Comparison of ENCODE assay signal across 8 cellular contexts in the genomic region with DNA sequence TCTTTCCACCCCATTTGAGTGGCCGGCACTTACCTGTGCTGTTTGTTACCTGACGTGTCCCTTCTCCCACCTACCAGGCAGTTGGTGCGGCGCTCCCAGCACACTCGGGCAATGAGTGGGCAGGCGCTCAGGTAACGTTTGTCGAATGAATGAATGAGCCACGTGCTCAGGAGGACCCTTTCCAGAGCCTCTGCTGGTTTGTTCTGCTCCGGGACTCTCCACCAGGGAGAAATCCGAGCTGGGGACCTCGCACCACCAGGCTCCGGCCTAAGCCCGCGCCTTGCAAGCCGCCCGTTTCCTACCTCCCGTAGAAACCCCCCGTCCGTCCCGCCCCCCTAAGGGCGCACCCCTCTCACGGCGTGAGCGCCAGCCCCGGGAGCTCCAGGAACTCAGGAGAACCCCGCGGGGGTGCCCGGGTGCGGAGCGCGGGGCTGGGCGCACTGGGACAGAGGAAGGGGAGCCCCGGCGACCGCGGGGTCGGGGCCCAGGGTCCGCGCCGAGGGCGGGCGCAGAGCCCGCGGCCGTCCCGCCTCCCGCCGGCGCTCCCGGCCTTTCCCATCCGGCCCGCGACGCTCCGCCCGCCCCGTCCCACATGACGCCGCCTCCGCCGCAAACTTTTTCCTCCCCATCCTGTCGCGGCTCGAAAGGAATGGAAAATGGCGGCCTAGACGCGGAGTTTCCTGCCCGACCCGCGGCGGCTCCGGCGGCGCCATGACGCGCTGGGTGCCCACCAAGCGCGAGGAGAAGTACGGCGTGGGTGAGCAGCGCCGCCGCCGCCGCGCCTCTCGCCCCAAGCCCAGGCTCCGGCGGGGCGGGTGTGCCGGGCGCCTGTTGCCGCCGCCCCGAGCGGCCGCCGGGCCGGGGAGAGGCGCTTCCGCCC. TPM values are rescaled to one million over a fixed set of nuclear protein-coding genes. Genes with fewer than 3 reads are reported as not detected.
A peak's percentile ranks its signal among the peaks of the same experiment; 100 is the strongest.
DNase-seq lines count a peak whose midpoint lies in the region; ATAC-seq and TF ChIP-seq lines count a peak whose summit lies in the region.

A gene (plus strand): TSS at position 622 of the 880 bp plus-strand sequence. CDS start 90 bp downstream, at position 712.

- H3K4me1 ChIP-seq in skeletal muscle satellite cell (ENCODE audit: control insufficient read depth, insufficient read depth, low read length): peaks cover 31% of the 10 kb centered on the region
- no peaks in the 10 kb centered on the region for H3K4me1 ChIP-seq in effector memory CD4-positive, alpha-beta T cell (ENCODE audit: control insufficient read depth, insufficient read depth, low read length, poor library complexity, severe bottlenecking)

- peak; percentile 82 for DNase-seq in EH (ENCODE audit: low read depth)
- peak; percentile 56 for DNase-seq in NCI-H2227 (lab: John Stamatoyannopoulos, UW; ENCODE audit: unreplicated experiment)
- peak; percentile 86 for DNase-seq in chondrocyte (ENCODE audit: low spot score)
- DNase-seq in iPS-NIHi7 (ENCODE audit: extremely low spot score): peak; percentile 86
- no peak for DNase-seq in NK-92 (lab: John Stamatoyannopoulos, UW; ENCODE audit: unreplicated experiment)
- no peak for DNase-seq in effector memory CD4-positive, alpha-beta T cell

- peak within 1 kb of the TSS; percentile 93 for H3K4me3 ChIP-seq in skeletal muscle satellite cell (ENCODE audit: low read length)
- no peak within 1 kb of the TSS for H3K4me3 ChIP-seq in effector memory CD4-positive, alpha-beta T cell (ENCODE audit: insufficient read depth, low read depth, low read length, poor library complexity, severe bottlenecking)

- TF ChIP-seq CTCF in chondrocyte (IDR thresholded peaks at IDR 0.05): peak; percentile 25

- H3K9ac ChIP-seq in skeletal muscle satellite cell (ENCODE audit: low read depth, low read length): peak within 1 kb of the TSS; percentile 90

- no peaks in the 10 kb centered on the region for H3K9me3 ChIP-seq in skeletal muscle satellite cell (replicated peaks; ENCODE audit: low read length)
- H3K9me3 ChIP-seq in effector memory CD4-positive, alpha-beta T cell (ENCODE audit: control insufficient read depth, low read length): no peaks in the 10 kb centered on the region

- H3K36me3 ChIP-seq in skeletal muscle satellite cell (ENCODE audit: insufficient read depth, low read length): peaks cover 4% of the 10 kb centered on the region
- no peaks in the 10 kb centered on the region for H3K36me3 ChIP-seq in effector memory CD4-positive, alpha-beta T cell (ENCODE audit: control insufficient read depth, insufficient read depth, low read length)

- peak within 1 kb of the TSS; percentile 93 for H3K27ac Mint-ChIP-seq in chondrocyte (ENCODE audit: unreplicated experiment)

- H3K4me2 ChIP-seq in skeletal muscle satellite cell (ENCODE audit: low read length): peak within 1 kb of the TSS; percentile 84

- no peak within 1 kb of the TSS for H3K27ac ChIP-seq in effector memory CD4-positive, alpha-beta T cell (ENCODE audit: insufficient read depth, low read length, poor library complexity, severe bottlenecking)

- no peaks in the 10 kb centered on the region for H3K9me3 Mint-ChIP-seq in chondrocyte (ENCODE audit: low read depth)

- H3K27me3 Mint-ChIP-seq in chondrocyte (ENCODE audit: low read depth): no peaks in the 10 kb centered on the region

- H3K36me3 Mint-ChIP-seq in chondrocyte (ENCODE audit: low read depth): no peaks in the 10 kb centered on the region

- peaks cover 27% of the 10 kb centered on the region for H3K4me1 Mint-ChIP-seq in chondrocyte (ENCODE audit: low read depth)

- no peaks in the 10 kb centered on the region for H3K27me3 ChIP-seq in skeletal muscle satellite cell (ENCODE audit: control insufficient read depth, insufficient read depth, low read length)
- peaks cover 4% of the 10 kb centered on the region for H3K27me3 ChIP-seq in effector memory CD4-positive, alpha-beta T cell (replicated peaks; ENCODE audit: control insufficient read depth, insufficient read depth, low read length, poor library complexity, severe bottlenecking)

- peak within 1 kb of the TSS; percentile 90 for H3K4me3 Mint-ChIP-seq in chondrocyte (ENCODE audit: unreplicated experiment)

- no peak for ATAC-seq in GM19328 (IDR thresholded peaks at IDR 0.05; ENCODE audit: unreplicated experiment)

RNA-seq across cellular contexts. Expression of the gene that starts here (rescaled TPM):
- 53.1 to 57.8 TPM (median 57.1 TPM) in 3 replicates for total RNA-seq in chondrocyte
- 44.6 and 46.6 TPM in 2 replicates for total RNA-seq in skeletal muscle satellite cell (2012; rRNA removed)

Comparison
In these comparisons a context has a peak if more than half of its experiments do, and no peak if none do; other contexts are left out.
1. DNase-seq: peak in EH (single experiment), NCI-H2227 (single experiment), chondrocyte (single experiment) and iPS-NIHi7 (single experiment); none in NK-92 (single experiment) and effector memory CD4-positive, alpha-beta T cell (0 of 3).